ENCODE assay signal across 1 cellular context in the genomic region with DNA sequence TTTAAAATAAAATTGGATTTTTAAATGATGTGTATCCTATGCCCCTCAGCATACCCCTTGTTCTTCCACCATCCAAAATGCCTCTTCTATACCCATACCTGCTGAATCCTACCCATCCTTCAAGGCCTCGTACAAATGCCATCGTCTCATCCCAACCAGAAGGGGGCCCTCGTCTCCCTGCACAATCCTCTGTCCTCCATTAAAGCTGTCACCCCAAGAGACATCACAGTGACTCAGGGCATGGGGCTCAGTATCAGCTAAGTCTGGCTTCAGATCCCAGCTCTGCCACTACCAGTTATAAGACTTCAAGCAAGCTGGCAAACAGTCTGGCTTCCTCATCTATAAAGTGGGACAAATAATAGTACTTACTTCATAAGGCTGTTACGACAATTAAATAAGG.
TF ChIP-seq lines count a peak whose summit lies in the region.

No MANE protein-coding gene starts in this region.

TF ChIP-seq in H1, 55 proteins besides CTCF, POLR2A, EP300 and RAD21:
- TF ChIP-seq TEAD4 (IDR thresholded peaks at IDR 0.05; ENCODE audit: low read depth, low read length) (peak; percentile 50; the same call in 1 of the 2 replicates), CBX5 (IDR thresholded peaks at IDR 0.05; ENCODE audit: low read depth, low read length) (no peak), YY1 (IDR thresholded peaks at IDR 0.05; ENCODE audit: low read depth, low read length) (peak; percentile 85), KDM1A (IDR thresholded peaks at IDR 0.05; ENCODE audit: borderline replicate concordance, low read length) (no peak), TAF7 (optimal IDR thresholded peaks at IDR 0.05; ENCODE audit: borderline replicate concordance, low read depth, low read length) (no peak)
TF ChIP-seq in H1: peak in this region for 2.
